Comparison of ENCODE assay signal across 12 cellular contexts in genomic region chr1:162285149-162285561, GRCh38.
DNase-seq lines count a peak whose midpoint lies in the region; ATAC-seq and TF ChIP-seq lines count a peak whose summit lies in the region.
"Had no signal": no experiment of that assay in that cellular context is flagged by ENCODE, and none has a peak within 500 bp of the region (broad histone marks: within the 10 kb centered on the region; RNA-seq: fewer than 3 reads in every experiment).

No MANE protein-coding gene starts in this region.

- intact Hi-C loops in esophagus squamous epithelium (cut with DNase I) = no loop called here

- no peaks in the 10 kb centered on the region for H3K27me3 ChIP-seq in esophagus squamous epithelium

- H3K4me1 ChIP-seq in esophagus squamous epithelium = peaks cover 0 to 27% (median 0%) of the 10 kb centered on the region in 3 donors

- no peak overlapping the region for H3K4me3 ChIP-seq in esophagus squamous epithelium

- 15 to 38% methylated on average over 2 to 5 of the region's 5 CpGs for WGBS in esophagus squamous epithelium, 2 donors

- peak; percentile 40 for DNase-seq in DMS 273 (lab: John Stamatoyannopoulos, UW; ENCODE audit: unreplicated experiment)
- DNase-seq in DMS 273 treated with DMSO at 0.1 percent for 48 hours (lab: John Stamatoyannopoulos, UW) = no peak
- DNase-seq in NCI-H748 treated with DMSO at 0.1 percent for 48 hours (lab: John Stamatoyannopoulos, UW) = peak; percentile 52
- DNase-seq in esophagus squamous epithelium (lab: John Stamatoyannopoulos, UW) = no peak
- peak; percentile 80 for DNase-seq in renal cortical epithelial cell (ENCODE audit: low read depth)
- DNase-seq in ecto neural progenitor cell (ENCODE audit: low spot score) = no peak
- DNase-seq: activated naive CD4-positive, alpha-beta T cell treated with anti-CD3 and anti-CD28 coated beads, Interleukin-2, amount 50 U/mL, for 16 hours; HFFc6 had no signal

- peak in 1 of 6 experiments; percentile 26 for TF ChIP-seq CTCF in esophagus squamous epithelium (IDR thresholded peaks at IDR 0.05)

- no peak for ATAC-seq in HG02852 (IDR thresholded peaks at IDR 0.05; ENCODE audit: unreplicated experiment)
- ATAC-seq in GM21360 (IDR thresholded peaks at IDR 0.05; ENCODE audit: unreplicated experiment) = no peak
- ATAC-seq: activated CD4-positive, CD25-positive, alpha-beta regulatory T cell treated with anti-CD3 and anti-CD28 coated beads, Interleukin-2, amount 50 U/mL, for 24 hours had no signal

- H3K27ac ChIP-seq in esophagus squamous epithelium = peak overlapping the region in 3 of 4 donors; percentile 32 to 79 (median 65)
- H3K27ac ChIP-seq: 22Rv1 had no signal

- no peaks in the 10 kb centered on the region for H3K9me3 ChIP-seq in esophagus squamous epithelium

- no peaks in the 10 kb centered on the region for H3K36me3 ChIP-seq in esophagus squamous epithelium

- TF ChIP-seq POLR2A in esophagus squamous epithelium (IDR thresholded peaks at IDR 0.05) = no peak

Comparison
In these comparisons a context has a peak if more than half of its experiments do, and no peak if none do; other contexts are left out.
1. DNase-seq: peak in DMS 273 (single experiment), NCI-H748 treated with DMSO at 0.1 percent for 48 hours (single experiment) and renal cortical epithelial cell (single experiment); none in DMS 273 treated with DMSO at 0.1 percent for 48 hours (single experiment), esophagus squamous epithelium (single experiment) and ecto neural progenitor cell (single experiment).